ENCODE assay signal across 8 cellular contexts in the genomic region with DNA sequence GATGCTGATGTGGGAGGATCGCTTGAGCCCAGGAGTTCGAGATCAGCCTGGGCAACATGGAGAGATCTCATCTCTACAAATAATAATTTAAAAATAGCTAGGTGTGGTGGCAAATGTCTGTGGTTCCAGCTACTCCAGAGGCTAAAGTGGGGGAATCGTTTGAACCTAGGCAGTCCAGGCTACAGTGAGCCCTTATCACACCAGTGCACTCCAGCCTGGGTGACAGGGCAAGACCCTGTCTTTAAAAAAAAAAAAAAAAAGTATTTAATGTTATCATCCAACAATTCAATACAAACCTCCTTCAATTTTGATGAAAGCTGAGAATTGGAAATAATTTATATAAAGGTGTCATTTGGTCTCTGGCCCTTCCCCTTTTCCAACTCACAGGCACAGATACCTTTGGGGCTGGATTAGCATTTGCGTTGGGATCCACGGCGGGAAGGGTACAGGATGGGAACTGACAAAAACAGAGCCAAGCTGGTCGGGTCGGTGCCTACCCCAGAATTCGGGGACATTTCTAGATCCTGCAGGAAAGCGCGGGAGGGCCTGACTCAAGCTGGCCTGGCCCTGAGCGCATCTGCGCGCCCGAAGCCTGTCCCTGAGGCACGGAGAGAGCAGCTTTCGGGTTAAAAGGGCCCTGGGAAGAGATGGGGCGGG.
DNase-seq lines count a peak whose midpoint lies in the region; ATAC-seq and TF ChIP-seq lines count a peak whose summit lies in the region.

No MANE protein-coding gene starts in this region.

- no peaks in the 10 kb centered on the region for H3K27me3 ChIP-seq in mucosa of rectum (ENCODE audit: control insufficient read depth in 2 of 2, insufficient read depth in 2 of 2, low read length in 2 of 2)

- H3K36me3 Mint-ChIP-seq in central memory CD8-positive, alpha-beta T cell (ENCODE audit: insufficient read depth), result peaks cover 16% of the 10 kb centered on the region

- H3K4me3 ChIP-seq in LNCaP clone FGC (ENCODE audit: low read depth, low read length) (peak overlapping the region; percentile 87), mucosa of rectum (ENCODE audit: low read length in 2 of 2) (peak overlapping the region; percentile 85 to 89)

- H3K4me1 Mint-ChIP-seq in central memory CD8-positive, alpha-beta T cell, result peaks cover 37% of the 10 kb centered on the region

- H3K27me3 Mint-ChIP-seq in central memory CD8-positive, alpha-beta T cell, result no peaks in the 10 kb centered on the region

- H3K4me1 ChIP-seq in mucosa of rectum (ENCODE audit: control insufficient read depth in 2 of 2, insufficient read depth in 2 of 2, low read length in 2 of 2), result peaks cover 17 to 22% of the 10 kb centered on the region in 2 donors

- no peak for DNase-seq in LNCaP clone FGC (ENCODE audit: low read depth)
- DNase-seq in central memory CD8-positive, alpha-beta T cell (ENCODE audit: low spot score in 2 of 2), result no peak
- no peak for DNase-seq in ecto neural progenitor cell (ENCODE audit: low spot score)

- no peaks in the 10 kb centered on the region for H3K9me3 Mint-ChIP-seq in central memory CD8-positive, alpha-beta T cell

- H3K36me3 ChIP-seq in mucosa of rectum (ENCODE audit: control insufficient read depth in 2 of 2, insufficient read depth in 2 of 2, low read length in 2 of 2), result peaks cover 0 to 6% of the 10 kb centered on the region in 2 donors

- H3K27ac ChIP-seq in C4-2B (peak overlapping the region; percentile 90), mucosa of rectum (ENCODE audit: low read depth in 2 of 2, low read length in 2 of 2) (peak overlapping the region; percentile 84 to 92)

- H3K9ac ChIP-seq in mucosa of rectum (ENCODE audit: low read depth in 1 of 2, low read length in 2 of 2), result peak overlapping the region; percentile 84 to 95

- H3K9me3 ChIP-seq in mucosa of rectum (ENCODE audit: control insufficient read depth in 2 of 2, low read length in 2 of 2), result no peaks in the 10 kb centered on the region

- H3K4me3 Mint-ChIP-seq in central memory CD8-positive, alpha-beta T cell, result peak overlapping the region; percentile 97

- peak overlapping the region; percentile 93 for H3K27ac Mint-ChIP-seq in central memory CD8-positive, alpha-beta T cell (ENCODE audit: low read depth)

- ATAC-seq in GM21526 (IDR thresholded peaks at IDR 0.05; ENCODE audit: low FRiP score, unreplicated experiment) (peak; percentile 20), HG02840 (IDR thresholded peaks at IDR 0.05; ENCODE audit: low FRiP score, unreplicated experiment) (no peak), GM21825 (IDR thresholded peaks at IDR 0.05; ENCODE audit: unreplicated experiment) (no peak)
- peak; percentile 10 for ATAC-seq in central memory CD8-positive, alpha-beta T cell (replicated peaks; ENCODE audit: extremely low read depth, poor library complexity, severe bottlenecking)

- no peak for TF ChIP-seq CTCF in C4-2B (conservative IDR thresholded peaks at IDR 0.05)
- TF ChIP-seq CTCF in LNCaP clone FGC (IDR thresholded peaks at IDR 0.05; ENCODE audit: control insufficient read depth, extremely low read depth, insufficient read depth), result no peak

Comparison
In these comparisons a context has a peak if more than half of its experiments do, and no peak if none do; other contexts are left out.
1. ATAC-seq: peak in GM21526 (single experiment) and central memory CD8-positive, alpha-beta T cell (single experiment); none in HG02840 (single experiment) and GM21825 (single experiment).